Comparison of ENCODE assay signal across 15 cellular contexts in genomic region chr12:75922944-75923642, GRCh38.
"Had no signal": no experiment of that assay in that cellular context is flagged by ENCODE, and none has a peak within 500 bp of the region (broad histone marks: within the 10 kb centered on the region; RNA-seq: fewer than 3 reads in every experiment).

No MANE protein-coding gene starts in this region.

- H3K36me3 ChIP-seq: tibial nerve had no signal

- DNase-seq: activated CD4-positive, alpha-beta T cell treated with anti-CD3 and anti-CD28 coated beads, Interleukin-2, amount 50 U/mL, for 48 hours; activated CD4-positive, CD25-positive, alpha-beta regulatory T cell treated with anti-CD3 and anti-CD28 coated beads, Interleukin-2, amount 50 U/mL, for 72 hours; activated naive CD4-positive, alpha-beta T cell treated with Interleukin-2 at 50 U/mL for 16 hours; amygdala; body of pancreas; caudate nucleus; glutamatergic neuron; kidney glomerular epithelial cell; left ventricle myocardium superior; mesenchymal stem cell; naive thymus-derived CD8-positive, alpha-beta T cell; stimulated activated CD4-positive, alpha-beta T cell treated with anti-CD3 and anti-CD28 coated beads, Interleukin-12 subunit alpha, Interleukin-12 subunit beta, amount 100 ng/mL, for 4 hours; stimulated activated CD4-positive, alpha-beta T cell treated with anti-CD3 and anti-CD28 coated beads, Interleukin-2, amount 100 ng/mL, for 24 hours had no signal

- H3K4me3 Mint-ChIP-seq: naive thymus-derived CD8-positive, alpha-beta T cell had no signal

- H3K9me3 ChIP-seq: body of pancreas had no signal

- ATAC-seq: body of pancreas; esophagus mucosa; left ventricle myocardium superior; naive thymus-derived CD8-positive, alpha-beta T cell had no signal

- H3K27ac ChIP-seq: body of pancreas, tibial nerve had no signal

- H3K27me3 ChIP-seq: body of pancreas, tibial nerve had no signal

- H3K4me1 ChIP-seq: tibial nerve had no signal

- H3K4me3 ChIP-seq: body of pancreas, tibial nerve had no signal
